In the genomic region with DNA sequence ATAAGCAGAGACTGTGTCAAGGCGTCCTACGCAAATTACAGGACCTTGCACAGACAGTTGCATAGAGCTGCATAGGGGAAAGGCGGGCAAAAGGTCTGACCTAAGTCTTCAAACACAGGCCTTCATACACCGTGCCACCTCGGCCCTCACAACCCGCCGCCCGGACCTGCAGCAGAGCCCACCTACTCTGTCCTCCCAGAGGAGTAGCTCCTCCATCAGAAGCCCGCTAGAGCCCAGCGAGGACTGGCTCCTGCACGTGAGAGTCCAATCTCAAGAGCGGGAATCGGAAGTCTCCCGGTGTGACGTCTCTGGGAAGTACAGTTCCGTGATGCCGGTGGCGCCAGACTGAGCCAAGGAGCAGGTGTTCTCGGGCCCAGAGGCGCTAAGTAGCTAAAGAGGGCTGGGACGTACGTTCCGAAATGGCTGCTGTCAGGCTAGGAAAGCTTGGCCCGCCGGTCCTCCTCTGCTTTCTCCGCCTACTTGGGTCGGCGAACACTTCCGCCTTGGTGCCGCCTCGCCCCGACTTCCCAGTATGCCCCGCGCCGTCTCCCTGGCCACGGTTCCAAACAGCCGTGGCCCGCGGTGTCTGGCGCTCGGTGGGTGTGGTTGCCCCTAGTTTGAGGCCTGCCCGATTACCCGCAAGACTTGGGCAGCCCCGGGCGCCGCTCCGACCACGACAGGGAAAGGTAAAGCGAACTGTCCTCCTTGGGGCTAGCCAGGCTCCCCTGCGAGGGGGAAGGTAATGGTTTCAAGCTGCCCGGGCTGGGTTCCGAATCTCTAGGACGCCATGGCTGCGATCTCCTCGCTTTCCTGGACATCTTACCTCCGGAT, we compare ENCODE assay signal across 8 cellular contexts. TPM values are rescaled to one million over a fixed set of nuclear protein-coding genes. Genes with fewer than 3 reads are reported as not detected.
DNase-seq lines count a peak whose midpoint lies in the region; ATAC-seq and TF ChIP-seq lines count a peak whose summit lies in the region.

A gene with protein sequence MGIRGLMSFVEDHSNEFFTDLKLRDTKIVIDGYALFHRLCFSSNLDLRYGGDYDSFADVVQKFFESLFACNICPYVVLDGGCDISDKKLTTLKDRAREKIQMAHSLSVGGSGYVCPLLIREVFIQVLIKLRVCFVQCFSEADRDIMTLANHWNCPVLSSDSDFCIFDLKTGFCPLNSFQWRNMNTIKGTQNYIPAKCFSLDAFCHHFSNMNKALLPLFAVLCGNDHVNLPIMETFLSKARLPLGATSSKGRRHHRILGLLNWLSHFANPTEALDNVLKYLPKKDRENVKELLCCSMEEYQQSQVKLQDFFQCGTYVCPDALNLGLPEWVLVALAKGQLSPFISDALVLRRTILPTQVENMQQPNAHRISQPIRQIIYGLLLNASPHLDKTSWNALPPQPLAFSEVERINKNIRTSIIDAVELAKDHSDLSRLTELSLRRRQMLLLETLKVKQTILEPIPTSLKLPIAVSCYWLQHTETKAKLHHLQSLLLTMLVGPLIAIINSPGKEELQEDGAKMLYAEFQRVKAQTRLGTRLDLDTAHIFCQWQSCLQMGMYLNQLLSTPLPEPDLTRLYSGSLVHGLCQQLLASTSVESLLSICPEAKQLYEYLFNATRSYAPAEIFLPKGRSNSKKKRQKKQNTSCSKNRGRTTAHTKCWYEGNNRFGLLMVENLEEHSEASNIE (minus strand): TSS at position 505 of the 831 bp plus-strand sequence. CDS start 1,519 bp downstream, outside the sequence.
A gene with protein sequence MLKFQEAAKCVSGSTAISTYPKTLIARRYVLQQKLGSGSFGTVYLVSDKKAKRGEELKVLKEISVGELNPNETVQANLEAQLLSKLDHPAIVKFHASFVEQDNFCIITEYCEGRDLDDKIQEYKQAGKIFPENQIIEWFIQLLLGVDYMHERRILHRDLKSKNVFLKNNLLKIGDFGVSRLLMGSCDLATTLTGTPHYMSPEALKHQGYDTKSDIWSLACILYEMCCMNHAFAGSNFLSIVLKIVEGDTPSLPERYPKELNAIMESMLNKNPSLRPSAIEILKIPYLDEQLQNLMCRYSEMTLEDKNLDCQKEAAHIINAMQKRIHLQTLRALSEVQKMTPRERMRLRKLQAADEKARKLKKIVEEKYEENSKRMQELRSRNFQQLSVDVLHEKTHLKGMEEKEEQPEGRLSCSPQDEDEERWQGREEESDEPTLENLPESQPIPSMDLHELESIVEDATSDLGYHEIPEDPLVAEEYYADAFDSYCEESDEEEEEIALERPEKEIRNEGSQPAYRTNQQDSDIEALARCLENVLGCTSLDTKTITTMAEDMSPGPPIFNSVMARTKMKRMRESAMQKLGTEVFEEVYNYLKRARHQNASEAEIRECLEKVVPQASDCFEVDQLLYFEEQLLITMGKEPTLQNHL (plus strand): TSS at position 557 of the 831 bp plus-strand sequence. CDS start 2,832 bp downstream, outside the sequence.

- no CpG with 5 or more reads among the region's 56 CpGs for WGBS in neuronal stem cell (ENCODE audit: extremely low coverage in 2 of 2, insufficient read length in 2 of 2, insufficient replicate concordance in 1 of 2), 2 donors

- in situ Hi-C loops in G401 (cut with HindIII; ENCODE audit: low sequenced_read_pairs) (no loop called here), HAP-1 (cut with MboI; ENCODE audit: low sequenced_read_pairs) (loop anchor here (25.0 kb wide), 2 partner anchors 986 to 1161 kb away; no protein-coding TSS in a partner anchor)

- H3K27me3 ChIP-seq in HAP-1 (ENCODE audit: low read depth) (no peaks in the 10 kb centered on the region), MG63 (no peaks in the 10 kb centered on the region), foreskin keratinocyte (no peaks in the 10 kb centered on the region), neuronal stem cell (ENCODE audit: control insufficient read depth in 3 of 3, insufficient read depth in 3 of 3, low read depth in 1 of 3, low read length in 3 of 3) (no peaks in the 10 kb centered on the region), subcutaneous abdominal adipose tissue (ENCODE audit: control insufficient read depth in 5 of 5, insufficient read depth in 4 of 5, low read length in 5 of 5) (no peaks in the 10 kb centered on the region)

- peaks cover 19% of the 10 kb centered on the region for H3K4me1 ChIP-seq in HAP-1
- peaks cover 4% of the 10 kb centered on the region for H3K4me1 ChIP-seq in foreskin keratinocyte
- peaks cover 0 to 3% of the 10 kb centered on the region in 2 donors for H3K4me1 ChIP-seq in neuronal stem cell (ENCODE audit: control insufficient read depth in 2 of 2, insufficient read depth in 1 of 2, low read depth in 1 of 2, low read length in 2 of 2)
- peaks cover 0 to 42% (median 25%) of the 10 kb centered on the region in 5 donors for H3K4me1 ChIP-seq in subcutaneous abdominal adipose tissue (ENCODE audit: control insufficient read depth in 5 of 5, insufficient read depth in 5 of 5, low read length in 5 of 5)

- peak within 1 kb of the TSS; percentile 70 for H3K27ac ChIP-seq in foreskin keratinocyte
- H3K27ac ChIP-seq in neuronal stem cell (replicated peaks; ENCODE audit: low read length) = peak within 1 kb of the TSS; percentile 59
- peak within 1 kb of the TSS; percentile 73 for H3K27ac ChIP-seq in subcutaneous abdominal adipose tissue (ENCODE audit: low read depth, low read length)

- H3K4me3 ChIP-seq in HAP-1 = peak within 1 kb of the TSS; percentile 52
- H3K4me3 ChIP-seq in MG63 = peak within 1 kb of the TSS; percentile 75
- H3K4me3 ChIP-seq in neuronal stem cell (ENCODE audit: low read length in 2 of 2) = peak within 1 kb of the TSS in 1 of 2 donors; percentile 86
- H3K4me3 ChIP-seq in subcutaneous abdominal adipose tissue (ENCODE audit: low read depth in 1 of 5, low read length in 5 of 5) = peak within 1 kb of the TSS; percentile 82 to 99 (median 99)

- no peaks in the 10 kb centered on the region for H3K9me3 ChIP-seq in HAP-1
- no peaks in the 10 kb centered on the region for H3K9me3 ChIP-seq in MG63
- no peaks in the 10 kb centered on the region for H3K9me3 ChIP-seq in neuronal stem cell (replicated peaks in 1 of 2; ENCODE audit: control insufficient read depth in 2 of 2, insufficient read depth in 1 of 2, low read depth in 1 of 2, low read length in 2 of 2)
- no peaks in the 10 kb centered on the region for H3K9me3 ChIP-seq in subcutaneous abdominal adipose tissue (ENCODE audit: control insufficient read depth in 5 of 5, low read length in 5 of 5)

- no peak within 1 kb of the TSS for H2AFZ ChIP-seq in neuronal stem cell (ENCODE audit: low read length)

- no peak for TF ChIP-seq CTCF in foreskin keratinocyte (conservative IDR thresholded peaks at IDR 0.05)

- peak within 1 kb of the TSS; percentile 90 for H3K18ac ChIP-seq in neuronal stem cell (ENCODE audit: low read length)

- no peak within 1 kb of the TSS for H3K4ac ChIP-seq in neuronal stem cell (ENCODE audit: low read length)

- H4K91ac ChIP-seq in neuronal stem cell (ENCODE audit: low read depth, low read length, poor library complexity) = no peak within 1 kb of the TSS

- H2BK120ac ChIP-seq in neuronal stem cell (ENCODE audit: low read depth, low read length) = peak within 1 kb of the TSS; percentile 10

- H4K8ac ChIP-seq in neuronal stem cell (ENCODE audit: low read depth, low read length) = no peak within 1 kb of the TSS

- no peak within 1 kb of the TSS for H2BK12ac ChIP-seq in neuronal stem cell (ENCODE audit: low read length)

- no peak within 1 kb of the TSS for H2AK5ac ChIP-seq in neuronal stem cell (ENCODE audit: low read depth, low read length)

- DNase-seq in G401 (ENCODE audit: low spot score) (peak; percentile 86), HAP-1 (ENCODE audit: low spot score in 2 of 2) (peak; percentile 75 to 92), MG63 (peak; percentile 94), SHP77 (lab: John Stamatoyannopoulos, UW) (peak; percentile 86 to 92), activated gamma-delta T cell treated with Interleukin-2 at 50 U/mL for 16 hours (peak; percentile 88), foreskin keratinocyte (peak; percentile 54 to 80), neuronal stem cell (ENCODE audit: low spot score) (peak; percentile 48)

- H3K4me2 ChIP-seq in neuronal stem cell (ENCODE audit: insufficient read depth, low read length, poor library complexity, severe bottlenecking) = peak within 1 kb of the TSS; percentile 69

- peak within 1 kb of the TSS; percentile 94 for H3K23ac ChIP-seq in neuronal stem cell (ENCODE audit: low read depth, low read length, poor library complexity)

- ATAC-seq in foreskin keratinocyte = peak; percentile 98

- H3K14ac ChIP-seq in neuronal stem cell (ENCODE audit: low read length) = no peak within 1 kb of the TSS

- H3K36me3 ChIP-seq in HAP-1 (replicated peaks) (peaks cover 9% of the 10 kb centered on the region), MG63 (peaks cover 20% of the 10 kb centered on the region), neuronal stem cell (replicated peaks in 1 of 2; ENCODE audit: control insufficient read depth in 2 of 2, insufficient read depth in 2 of 2, low read length in 2 of 2) (peaks cover 0 to 4% of the 10 kb centered on the region in 2 donors), subcutaneous abdominal adipose tissue (ENCODE audit: control insufficient read depth in 5 of 5, insufficient read depth in 5 of 5, low read length in 5 of 5) (peaks cover 0 to 12% (median 5%) of the 10 kb centered on the region in 5 donors)

- H3K79me1 ChIP-seq in neuronal stem cell (ENCODE audit: low read depth, low read length) = no peaks in the 10 kb centered on the region

- H3K9ac ChIP-seq in neuronal stem cell (ENCODE audit: low read depth, low read length, poor library complexity) = peak within 1 kb of the TSS; percentile 79
- H3K9ac ChIP-seq in subcutaneous abdominal adipose tissue (ENCODE audit: low read length in 5 of 5) = peak within 1 kb of the TSS; percentile 86 to 96 (median 91)

- H2BK5ac ChIP-seq in neuronal stem cell (ENCODE audit: low read length) = no peak within 1 kb of the TSS

- H2BK15ac ChIP-seq in neuronal stem cell (ENCODE audit: low read length) = peak within 1 kb of the TSS; percentile 79

RNA-seq across cellular contexts. Expression of the first gene that starts in this region (rescaled TPM):
- total RNA-seq in G401 (2014; rRNA removed; shearing (Covaris generic)) = 4.0 and 6.4 TPM in 2 replicates
- 6.6 and 7.2 TPM in 2 replicates for total RNA-seq in MG63 (2014; rRNA removed; shearing (Covaris generic); ENCODE audit: low replicate concordance)
- 5.1 and 5.3 TPM in 2 replicates for total RNA-seq in foreskin keratinocyte
- 2.4 and 2.9 TPM in 2 replicates for polyA plus RNA-seq in foreskin keratinocyte
- polyA plus RNA-seq in neuronal stem cell (2013, experiment 1 of 2) = 4.3 TPM
- polyA plus RNA-seq in neuronal stem cell (2013, experiment 2 of 2) = 4.4 TPM

RNA-seq across cellular contexts. Expression of the second gene that starts in this region (rescaled TPM):
- total RNA-seq in G401 (2014; rRNA removed; shearing (Covaris generic)) = 2.0 and 3.5 TPM in 2 replicates
- 10.1 and 10.5 TPM in 2 replicates for total RNA-seq in MG63 (2014; rRNA removed; shearing (Covaris generic); ENCODE audit: low replicate concordance)
- total RNA-seq in foreskin keratinocyte = 4.2 TPM in 2 replicates
- 2.1 and 2.3 TPM in 2 replicates for polyA plus RNA-seq in foreskin keratinocyte
- polyA plus RNA-seq in neuronal stem cell (2013, experiment 1 of 2) = 1.7 TPM
- 2.8 TPM for polyA plus RNA-seq in neuronal stem cell (2013, experiment 2 of 2)
